9 cellular contexts compared by ENCODE assay signal in the genomic region with DNA sequence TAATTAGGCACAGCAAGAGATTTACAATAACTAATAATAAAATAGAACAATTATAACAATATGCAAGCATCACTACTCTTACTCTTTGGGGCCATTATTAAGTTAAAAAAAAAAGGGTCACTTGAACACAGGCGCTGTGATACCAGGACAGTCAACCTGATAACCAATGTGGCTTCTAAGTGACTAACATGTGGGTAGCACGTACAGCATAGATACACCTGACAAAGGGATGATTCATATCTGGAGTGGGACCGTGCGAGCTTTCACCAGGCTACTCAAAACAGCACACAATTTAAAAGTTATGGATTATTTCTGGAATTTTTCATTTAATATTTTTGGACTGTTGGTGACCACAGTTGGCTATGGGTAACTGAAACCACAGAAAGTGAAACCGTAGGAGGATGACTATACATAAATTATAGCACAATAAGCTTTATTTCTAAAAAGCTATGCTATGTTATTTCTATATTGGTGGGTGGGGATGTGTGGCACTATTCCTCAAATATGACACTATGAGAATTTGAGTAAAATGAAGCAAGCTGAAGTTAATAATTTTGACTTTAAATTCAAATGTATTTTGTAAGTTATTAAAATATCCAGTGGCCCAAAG.
A peak's percentile ranks its signal among the peaks of the same experiment; 100 is the strongest.
DNase-seq lines count a peak whose midpoint lies in the region; ATAC-seq lines count a peak whose summit lies in the region.
"Had no signal": no experiment of that assay in that cellular context is flagged by ENCODE, and none has a peak within 500 bp of the region (broad histone marks: within the 10 kb centered on the region; RNA-seq: fewer than 3 reads in every experiment).

No MANE protein-coding gene starts in this region.

- H3K9me3 Mint-ChIP-seq in activated T-cell treated with anti-CD3 and anti-CD28 coated beads, Interleukin-2, amount 50 U/mL, for 24 hours, result peaks cover 5% of the 10 kb centered on the region

- peaks cover 17% of the 10 kb centered on the region for H3K4me1 Mint-ChIP-seq in activated T-cell treated with anti-CD3 and anti-CD28 coated beads, Interleukin-2, amount 50 U/mL, for 24 hours (ENCODE audit: low read depth)

- ATAC-seq in GM19328 (IDR thresholded peaks at IDR 0.05; ENCODE audit: unreplicated experiment) (peak; percentile 97), HG03060 (IDR thresholded peaks at IDR 0.05; ENCODE audit: low read depth, unreplicated experiment) (peak; percentile 98)

- H3K36me3 Mint-ChIP-seq in activated T-cell treated with anti-CD3 and anti-CD28 coated beads, Interleukin-2, amount 50 U/mL, for 24 hours (ENCODE audit: low read depth), result peaks cover 50% of the 10 kb centered on the region

- no peak overlapping the region for H3K4me3 Mint-ChIP-seq in activated T-cell treated with anti-CD3 and anti-CD28 coated beads, Interleukin-2, amount 50 U/mL, for 24 hours

- H3K27ac Mint-ChIP-seq in activated T-cell treated with anti-CD3 and anti-CD28 coated beads, Interleukin-2, amount 50 U/mL, for 24 hours, result peak overlapping the region; percentile 16

- no peaks in the 10 kb centered on the region for H3K27me3 Mint-ChIP-seq in activated T-cell treated with anti-CD3 and anti-CD28 coated beads, Interleukin-2, amount 50 U/mL, for 24 hours

- DNase-seq in CD1c-positive myeloid dendritic cell (ENCODE audit: extremely low spot score) (peak; percentile 24), COR-L47 (lab: John Stamatoyannopoulos, UW) (no peak), DMS 273 treated with DMSO at 0.1 percent for 48 hours (lab: John Stamatoyannopoulos, UW) (no peak), COLO829 (ENCODE audit: low spot score) (no peak)
- DNase-seq in activated T-cell treated with anti-CD3 and anti-CD28 coated beads, Interleukin-2, amount 50 U/mL, for 24 hours, result no peak
- no peak for DNase-seq in activated CD8-positive, alpha-beta memory T cell treated with anti-CD3 and anti-CD28 coated beads, Interleukin-2, amount 50 U/mL, for 4 hours
- DNase-seq: Caco-2 had no signal
